In the genomic region with DNA sequence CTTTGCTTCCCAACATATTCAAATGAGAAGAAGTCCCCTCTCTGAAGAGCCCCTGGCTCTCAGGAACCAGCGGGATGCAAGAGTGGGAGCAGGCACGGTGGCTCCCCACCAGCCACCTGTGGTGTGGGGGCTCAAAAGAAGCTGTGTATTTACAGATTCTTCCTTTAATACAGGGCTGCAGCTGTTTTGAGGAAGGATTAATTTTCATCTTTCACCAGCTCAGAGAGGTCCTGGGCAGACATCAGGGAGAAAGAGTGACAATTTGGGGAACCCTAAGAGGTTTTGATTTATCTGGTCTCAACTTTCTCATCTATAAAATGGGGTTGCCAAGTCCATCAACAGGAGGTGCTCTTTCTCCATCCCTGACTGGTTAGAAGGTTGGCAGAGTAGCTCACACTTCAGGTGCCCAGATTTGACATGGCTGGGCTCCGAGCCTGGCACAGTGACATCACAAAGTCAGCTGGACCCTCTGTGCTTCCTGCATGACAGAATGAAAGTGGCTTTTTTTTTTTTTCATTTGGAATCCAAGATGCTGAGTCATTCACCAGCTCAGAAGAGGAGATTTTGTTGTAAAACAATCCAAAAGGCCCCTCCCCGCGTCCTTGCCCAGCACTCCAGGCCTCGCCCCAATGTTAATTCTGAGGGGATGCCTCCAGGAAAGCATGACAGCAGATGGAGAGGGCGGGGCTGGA, we compare ENCODE assay signal across 8 cellular contexts. TPM values are rescaled to one million over a fixed set of nuclear protein-coding genes. Genes with fewer than 3 reads are reported as not detected.
A peak's percentile ranks its signal among the peaks of the same experiment; 100 is the strongest.
DNase-seq lines count a peak whose midpoint lies in the region; ATAC-seq and TF ChIP-seq lines count a peak whose summit lies in the region.

No MANE protein-coding gene starts in this region.

- ATAC-seq in HG02571 (IDR thresholded peaks at IDR 0.05; ENCODE audit: unreplicated experiment): no peak

- DNase-seq in GM13977 (ENCODE audit: low spot score): no peak
- peak; percentile 76 to 79 for DNase-seq in NCI-H524 (lab: John Stamatoyannopoulos, UW)
- DNase-seq in epithelial cell of proximal tubule (ENCODE audit: low read depth): peak; percentile 52
- DNase-seq in retinal pigment epithelial cell (ENCODE audit: low read depth): peak; percentile 86
- no peak for DNase-seq in NCI-H128 (lab: John Stamatoyannopoulos, UW; ENCODE audit: unreplicated experiment)
- DNase-seq in middle frontal gyrus (ENCODE audit: extremely low spot score, low spot score): no peak
- DNase-seq in stimulated activated CD4-positive, alpha-beta T cell treated with anti-CD3 and anti-CD28 coated beads, Interleukin-4, amount 100 ng/mL, for 4 hours: no peak

- peak; percentile 27 for TF ChIP-seq CTCF in GM13977 (IDR thresholded peaks at IDR 0.05; ENCODE audit: extremely low read depth, insufficient read depth, missing control alignments)
- TF ChIP-seq CTCF in epithelial cell of proximal tubule (conservative IDR thresholded peaks at IDR 0.05; ENCODE audit: low read depth, low read length): peak; percentile 48
- peak; percentile 47 for TF ChIP-seq CTCF in retinal pigment epithelial cell (conservative IDR thresholded peaks at IDR 0.05; ENCODE audit: low read depth, low read length)

- in situ Hi-C loops in GM13977 (cut with MboI; ENCODE audit: low pct_unique_long_range_greater_than_20kb, low sequenced_read_pairs, unreplicated experiment): no loop called here

- no peak overlapping the region for H3K4me3 ChIP-seq in epithelial cell of proximal tubule (ENCODE audit: low read depth, low read length)
- H3K4me3 ChIP-seq in retinal pigment epithelial cell (ENCODE audit: low read length): no peak overlapping the region

RNA-seq across cellular contexts. Expression of gene SIX2, which starts 15.5 kb away (rescaled TPM):
- total RNA-seq in epithelial cell of proximal tubule: 0.06 and 3.1 TPM in 2 replicates

Comparison
In these comparisons a context has a peak if more than half of its experiments do, and no peak if none do; other contexts are left out.
1. DNase-seq: peak in NCI-H524 (2 of 2), epithelial cell of proximal tubule (single experiment) and retinal pigment epithelial cell (single experiment); none in GM13977 (single experiment), NCI-H128 (single experiment), middle frontal gyrus (single experiment) and stimulated activated CD4-positive, alpha-beta T cell treated with anti-CD3 and anti-CD28 coated beads, Interleukin-4, amount 100 ng/mL, for 4 hours (0 of 2).
2. Peak in every context shown above with its lines, with median percentiles within 50 percentile points of each other: CTCF ChIP-seq.